1 cellular context compared by ENCODE assay signal in genomic region chr1:215650446-215651149, GRCh38.
TF ChIP-seq lines count a peak whose summit lies in the region.

No MANE protein-coding gene starts in this region.

TF ChIP-seq in GM23338, 12 proteins besides CTCF, POLR2A, EP300 and RAD21 (continued from another document):
- TF ChIP-seq REST (IDR thresholded peaks at IDR 0.05; ENCODE audit: unreplicated experiment) (no peak), POLR2AphosphoS5 (IDR thresholded peaks at IDR 0.05; ENCODE audit: low read depth) (no peak), ZNF462 (CRISPR knock-in tag; IDR thresholded peaks at IDR 0.05) (no peak), EZH2phosphoT487 (IDR thresholded peaks at IDR 0.05; ENCODE audit: unreplicated experiment) (no peak), JUNB (IDR thresholded peaks at IDR 0.05; ENCODE audit: unreplicated experiment) (no peak), NANOG (IDR thresholded peaks at IDR 0.05; ENCODE audit: borderline replicate concordance) (no peak), CREB1 (CRISPR knock-in tag; IDR thresholded peaks at IDR 0.05; ENCODE audit: low read depth) (no peak)
TF ChIP-seq in GM23338: peak in this region for 0.
